In the genomic region with DNA sequence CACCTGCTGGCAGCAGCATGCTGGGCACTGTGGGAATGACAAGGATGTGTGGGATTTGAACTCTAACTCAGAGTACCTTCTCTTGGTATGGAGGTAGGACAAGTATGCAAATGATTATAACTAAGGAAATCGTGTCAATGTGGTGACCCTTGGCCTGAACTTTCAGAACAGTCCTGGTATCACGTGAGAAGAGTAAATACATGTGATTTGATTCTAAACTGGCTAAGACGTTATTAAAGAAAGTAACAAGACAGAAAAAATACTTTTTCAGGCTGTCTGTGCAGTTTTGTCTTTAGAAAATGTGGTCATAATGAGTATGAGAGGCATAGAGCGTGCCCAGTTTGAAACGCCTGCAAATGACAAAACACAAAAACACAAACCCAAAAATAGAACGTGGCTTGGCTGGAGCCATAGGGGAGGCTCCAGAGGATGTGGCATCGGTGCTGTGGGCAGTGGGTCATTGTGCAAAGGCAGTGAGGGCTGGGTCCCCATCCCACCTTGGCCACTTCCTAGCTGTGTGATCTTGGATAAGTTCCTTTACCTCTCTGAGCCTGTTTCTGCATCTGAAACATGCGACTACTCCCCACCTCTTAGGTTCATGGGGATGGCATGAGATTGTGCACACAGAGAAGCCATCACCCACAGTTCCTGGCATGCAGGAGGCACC, we compare ENCODE assay signal across 19 cellular contexts. TPM values are rescaled to one million over a fixed set of nuclear protein-coding genes. Genes with fewer than 3 reads are reported as not detected.
DNase-seq lines count a peak whose midpoint lies in the region; ATAC-seq, FAIRE-seq and TF ChIP-seq lines count a peak whose summit lies in the region.
"Had no signal": no experiment of that assay in that cellular context is flagged by ENCODE, and none has a peak within 500 bp of the region (broad histone marks: within the 10 kb centered on the region; RNA-seq: fewer than 3 reads in every experiment).

No MANE protein-coding gene starts in this region.

- no peak for DNase-seq in activated CD4-positive, CD25-positive, alpha-beta regulatory T cell (lab: John Stamatoyannopoulos, UW)
- DNase-seq in T-helper 17 cell (no peak), left cardiac atrium (peak; percentile 7), small intestine (peak; percentile 72), HK-2 (ENCODE audit: unreplicated experiment) (no peak), Calu3 (no peak), esophagus muscularis mucosa (ENCODE audit: extremely low spot score) (no peak)
- DNase-seq: activated CD4-positive, alpha-beta T cell treated with anti-CD3 and anti-CD28 coated beads, Interleukin-2, amount 50 U/mL, for 1 hour; dermis blood vessel endothelial cell; DMS53; NCI-H1105; NCI-H774; nephron progenitor cell had no signal

- H3K36me3 ChIP-seq in small intestine (ENCODE audit: control insufficient read depth in 2 of 2, insufficient read depth in 2 of 2, low read length in 2 of 2) (no peaks in the 10 kb centered on the region), esophagus muscularis mucosa (no peaks in the 10 kb centered on the region)

- TF ChIP-seq CTCF in Calu3 (IDR thresholded peaks at IDR 0.05; ENCODE audit: unreplicated experiment) = no peak
- no peak for TF ChIP-seq CTCF in esophagus muscularis mucosa (IDR thresholded peaks at IDR 0.05)

- H3K4me1 Mint-ChIP-seq in T-helper 17 cell (peaks cover 47% of the 10 kb centered on the region), Calu3 (ENCODE audit: low read depth, unreplicated experiment) (peaks cover 20% of the 10 kb centered on the region)

- WGBS in small intestine, 3 donors = 28 to 49% (median 29%) methylated on average over 8 of the region's 8 CpGs
- WGBS in esophagus muscularis mucosa = 40% methylated on average over 8 of the region's 8 CpGs

- no peaks in the 10 kb centered on the region for H3K36me3 Mint-ChIP-seq in T-helper 17 cell (ENCODE audit: low read depth)
- H3K36me3 Mint-ChIP-seq in Calu3 (ENCODE audit: insufficient read depth, unreplicated experiment) = no peaks in the 10 kb centered on the region

- peak; percentile 8 to 12 for ATAC-seq in activated CD4-positive, CD25-positive, alpha-beta regulatory T cell treated with anti-CD3 and anti-CD28 coated beads, Interleukin-2, amount 50 U/mL, for 24 hours
- ATAC-seq in T-helper 17 cell = no peak
- ATAC-seq in left cardiac atrium = no peak
- ATAC-seq: SK-N-SH treated with all-trans-retinoic acid at 6 μM for 48 hours had no signal

- BruUV-seq in Calu3 (replicated peaks; lab: Mats Ljungman, UMichigan) = no TSS peak

- no peak for FAIRE-seq in small intestine (lab: Jason Lieb, UNC)
- FAIRE-seq: H1, islet of Langerhans had no signal

- intact Hi-C loops in left cardiac atrium (cut with DNase I) = no loop called here
- intact Hi-C loops in Calu3 (cut with micrococcal nuclease; ENCODE audit: unreplicated experiment) = loop anchor here (10.0 kb wide), 1 partner anchor 87 kb away; no protein-coding TSS in a partner anchor
- intact Hi-C loops in esophagus muscularis mucosa (cut with DNase I) = loop anchor here (1.0 kb wide), 1 partner anchor 30 kb away; no protein-coding TSS in a partner anchor

- no peaks in the 10 kb centered on the region for H3K27me3 Mint-ChIP-seq in T-helper 17 cell
- H3K27me3 Mint-ChIP-seq in Calu3 (ENCODE audit: unreplicated experiment) = peaks cover 38% of the 10 kb centered on the region

- no peak for TF ChIP-seq POLR2A in esophagus muscularis mucosa (IDR thresholded peaks at IDR 0.05; ENCODE audit: low read depth)

- H3K4me3 ChIP-seq in small intestine (ENCODE audit: low read depth in 1 of 2, low read length in 2 of 2) = no peak overlapping the region
- no peak overlapping the region for H3K4me3 ChIP-seq in esophagus muscularis mucosa

- no peaks in the 10 kb centered on the region for H3K27me3 ChIP-seq in small intestine (ENCODE audit: control insufficient read depth in 2 of 2, insufficient read depth in 2 of 2, low read length in 2 of 2)
- H3K27me3 ChIP-seq in esophagus muscularis mucosa = peaks cover 0 to 6% (median 0%) of the 10 kb centered on the region in 4 donors

- H3K27ac Mint-ChIP-seq in T-helper 17 cell (peak overlapping the region; percentile 92), Calu3 (ENCODE audit: unreplicated experiment) (no peak overlapping the region)
- H3K27ac Mint-ChIP-seq: nephron progenitor cell had no signal

- H3K4me1 ChIP-seq in small intestine (ENCODE audit: control insufficient read depth in 2 of 2, insufficient read depth in 1 of 2, low read depth in 1 of 2, low read length in 1 of 2) = peaks cover 0 to 5% of the 10 kb centered on the region in 2 donors
- H3K4me1 ChIP-seq in esophagus muscularis mucosa = peaks cover 15 to 27% (median 21%) of the 10 kb centered on the region in 4 donors

- peak overlapping the region; percentile 91 for H3K4me3 Mint-ChIP-seq in T-helper 17 cell
- no peak overlapping the region for H3K4me3 Mint-ChIP-seq in Calu3 (ENCODE audit: low read depth, unreplicated experiment)
- H3K4me3 Mint-ChIP-seq: nephron progenitor cell had no signal

- H3K9me3 ChIP-seq in T-helper 17 cell (ENCODE audit: control insufficient read depth, low read length, poor library complexity, severe bottlenecking) (no peaks in the 10 kb centered on the region), small intestine (ENCODE audit: control insufficient read depth, low read depth) (no peaks in the 10 kb centered on the region), esophagus muscularis mucosa (no peaks in the 10 kb centered on the region)

- no peaks in the 10 kb centered on the region for H3K9me3 Mint-ChIP-seq in Calu3 (ENCODE audit: low read depth, unreplicated experiment)
- H3K9me3 Mint-ChIP-seq: nephron progenitor cell had no signal

- H3K27ac ChIP-seq in small intestine (ENCODE audit: low read depth in 1 of 2, low read length in 1 of 2) = peak overlapping the region; percentile 15 to 28
- H3K27ac ChIP-seq in esophagus muscularis mucosa (replicated peaks in 1 of 4) = peak overlapping the region in 2 of 4 donors; percentile 7 to 41

- TF ChIP-seq EP300 in esophagus muscularis mucosa (IDR thresholded peaks at IDR 0.05) = no peak

- CTCF ChIA-PET in Calu3 (lab: Charles Lee) = interaction anchor here (0.7 to 1.7 kb wide), 2 partner anchors 29 to 37 kb away, joined by 5 to 9 read pairs; no protein-coding TSS in a partner anchor

RNA-seq across cellular contexts. Expression of gene IL2RB, which starts 18.4 kb away (rescaled TPM):
- total RNA-seq in T-helper 17 cell = 100 to 1,000 TPM in 1 of 2 donors, 10 to 100 TPM in 1; 76.4 to 107 TPM
- total RNA-seq in left cardiac atrium = 1 to 10 TPM in 1 of 2 donors, under 1 TPM in 1; 0.34 to 2.0 TPM
- 1 to 10 TPM; 1.0 to 1.6 (median 1.6) TPM for polyA plus RNA-seq in small intestine
- total RNA-seq in Calu3 (2022) = not detected in 2 replicates
- 1 to 10 TPM in 2 of 4 donors, under 1 TPM in 2; 0.19 to 2.9 (median 1.5) TPM for total RNA-seq in esophagus muscularis mucosa
- total RNA-seq: A172, dermis blood vessel endothelial cell had no signal

RNA-seq across cellular contexts. Expression of gene C1QTNF6, which starts 19.9 kb away (rescaled TPM):
- total RNA-seq in T-helper 17 cell = 10 to 100 TPM; 11.2 to 11.8 TPM
- total RNA-seq in left cardiac atrium = 1 to 10 TPM; 1.8 to 2.9 TPM
- polyA plus RNA-seq in small intestine = 1 to 10 TPM; 2.4 to 3.6 (median 2.6) TPM
- 6.2 and 7.5 TPM in 2 replicates for total RNA-seq in Calu3 (2022)
- 1 to 10 TPM in 3 of 4 donors, under 1 TPM in 1; 0.83 to 2.9 (median 1.3) TPM for total RNA-seq in esophagus muscularis mucosa

RNA-seq across cellular contexts. Expression of gene SSTR3, which starts 44.2 kb away (rescaled TPM):
- total RNA-seq in T-helper 17 cell (1 to 10 TPM in 1 of 2 donors, under 1 TPM in 1; 0.37 to 2.1 TPM), left cardiac atrium (not detected), Calu3 (2022) (not detected in 2 replicates), esophagus muscularis mucosa (not detected)
- polyA plus RNA-seq in small intestine = under 1 TPM in 1 of 3 donors, not detected in 2; 0.09 TPM
- total RNA-seq: A172, dermis blood vessel endothelial cell, skeletal muscle tissue had no signal

RNA-seq across cellular contexts. Expression of gene TMPRSS6, which starts 58.6 kb away (rescaled TPM):
- total RNA-seq in T-helper 17 cell = under 1 TPM; 0.31 to 0.92 TPM
- not detected for total RNA-seq in left cardiac atrium
- 1 to 10 TPM in 1 of 3 donors, under 1 TPM in 2; 0.40 to 2.2 (median 0.45) TPM for polyA plus RNA-seq in small intestine
- total RNA-seq in Calu3 (2022) = not detected in 2 replicates
- total RNA-seq in esophagus muscularis mucosa = not detected
- total RNA-seq: A172, dermis blood vessel endothelial cell, H1, skeletal muscle tissue had no signal

Comparison
In these comparisons a context has a peak if more than half of its experiments do, and no peak if none do; other contexts are left out.
1. ATAC-seq: peak in activated CD4-positive, CD25-positive, alpha-beta regulatory T cell treated with anti-CD3 and anti-CD28 coated beads, Interleukin-2, amount 50 U/mL, for 24 hours (2 of 2); none in T-helper 17 cell (single experiment) and left cardiac atrium (0 of 2).
2. DNase-seq: peak in left cardiac atrium (single experiment) and small intestine (single experiment); none in activated CD4-positive, CD25-positive, alpha-beta regulatory T cell (0 of 4), T-helper 17 cell (0 of 3), HK-2 (single experiment), Calu3 (single experiment) and esophagus muscularis mucosa (single experiment).
3. RNA of gene IL2RB, which starts 18.4 kb away (total RNA-seq): 76.4 to 107 TPM in T-helper 17 cell; 0.19 to 2.9 TPM in esophagus muscularis mucosa, 0.34 to 2.0 TPM in left cardiac atrium and not detected in Calu3; every median in the first group is over 10 times any median in the second.
4. intact Hi-C loops: an anchor here in Calu3 (10.0 kb wide) and esophagus muscularis mucosa (1.0 kb wide); none called in left cardiac atrium.